Comparison of ENCODE assay signal across 11 cellular contexts in genomic region chr19:8332976-8333770, GRCh38. TPM values are rescaled to one million over a fixed set of nuclear protein-coding genes. Genes with fewer than 3 reads are reported as not detected.
A peak's percentile ranks its signal among the peaks of the same experiment; 100 is the strongest.
DNase-seq lines count a peak whose midpoint lies in the region; ATAC-seq and TF ChIP-seq lines count a peak whose summit lies in the region.
"Had no signal": no experiment of that assay in that cellular context is flagged by ENCODE, and none has a peak within 500 bp of the region (broad histone marks: within the 10 kb centered on the region; RNA-seq: fewer than 3 reads in every experiment).

No MANE protein-coding gene starts in this region.

- intact Hi-C loops in natural killer cell (cut with micrococcal nuclease), result no loop called here
- intact Hi-C loops in vagina (cut with DNase I), result no loop called here

- peak overlapping the region; percentile 53 for H3K4me3 Mint-ChIP-seq in natural killer cell
- no peak overlapping the region for H3K4me3 Mint-ChIP-seq in natural killer cell treated with Interleukin-12 subunit alpha and Interleukin-12 subunit beta and Interleukin-15 and Interleukin-18, amount 100 ng/mL, for 72 hours
- H3K4me3 Mint-ChIP-seq: activated naive CD4-positive, alpha-beta T cell treated with anti-CD3 and anti-CD28 coated beads, Interleukin-2, amount 50 U/mL, for 24 hours; central memory CD8-positive, alpha-beta T cell had no signal

- no peak for TF ChIP-seq POLR2A in vagina (IDR thresholded peaks at IDR 0.05)

- no peaks in the 10 kb centered on the region for H3K27me3 ChIP-seq in vagina

- peaks cover 18% of the 10 kb centered on the region for H3K4me1 ChIP-seq in vagina

- ATAC-seq in natural killer cell, result no peak
- no peak for ATAC-seq in natural killer cell treated with Interleukin-12 subunit alpha and Interleukin-12 subunit beta and Interleukin-15 and Interleukin-18, amount 100 ng/mL, for 72 hours
- no peak for ATAC-seq in GM18520 (IDR thresholded peaks at IDR 0.05; ENCODE audit: unreplicated experiment)

- H3K27ac ChIP-seq in vagina, result no peak overlapping the region
- H3K27ac ChIP-seq: tibial nerve had no signal

- H3K27ac Mint-ChIP-seq in natural killer cell, result no peak overlapping the region
- no peak overlapping the region for H3K27ac Mint-ChIP-seq in natural killer cell treated with Interleukin-12 subunit alpha and Interleukin-12 subunit beta and Interleukin-15 and Interleukin-18, amount 100 ng/mL, for 72 hours
- H3K27ac Mint-ChIP-seq: activated naive CD4-positive, alpha-beta T cell treated with anti-CD3 and anti-CD28 coated beads, Interleukin-2, amount 50 U/mL, for 24 hours had no signal

- H3K27me3 Mint-ChIP-seq in natural killer cell (ENCODE audit: low read depth in 2 of 2), result peaks cover 0 to 3% of the 10 kb centered on the region in 2 donors
- H3K27me3 Mint-ChIP-seq in natural killer cell treated with Interleukin-12 subunit alpha and Interleukin-12 subunit beta and Interleukin-15 and Interleukin-18, amount 100 ng/mL, for 72 hours, result no peaks in the 10 kb centered on the region

- no peaks in the 10 kb centered on the region for H3K36me3 ChIP-seq in vagina

- no peaks in the 10 kb centered on the region for H3K9me3 ChIP-seq in vagina
- H3K9me3 ChIP-seq: tibial nerve had no signal

- H3K36me3 Mint-ChIP-seq in natural killer cell, result no peaks in the 10 kb centered on the region
- H3K36me3 Mint-ChIP-seq in natural killer cell treated with Interleukin-12 subunit alpha and Interleukin-12 subunit beta and Interleukin-15 and Interleukin-18, amount 100 ng/mL, for 72 hours, result no peaks in the 10 kb centered on the region
- H3K36me3 Mint-ChIP-seq: activated naive CD4-positive, alpha-beta T cell treated with anti-CD3 and anti-CD28 coated beads, Interleukin-2, amount 50 U/mL, for 24 hours had no signal

- H3K4me1 Mint-ChIP-seq in natural killer cell, result peaks cover 0 to 4% of the 10 kb centered on the region in 2 donors
- peaks cover 0 to 6% of the 10 kb centered on the region in 2 donors for H3K4me1 Mint-ChIP-seq in natural killer cell treated with Interleukin-12 subunit alpha and Interleukin-12 subunit beta and Interleukin-15 and Interleukin-18, amount 100 ng/mL, for 72 hours (ENCODE audit: low read depth in 2 of 2)
- H3K4me1 Mint-ChIP-seq: central memory CD8-positive, alpha-beta T cell had no signal

- peak overlapping the region; percentile 18 for H3K4me3 ChIP-seq in iPS-11a (ENCODE audit: low read depth, low read length)
- H3K4me3 ChIP-seq in vagina, result no peak overlapping the region
- H3K4me3 ChIP-seq: tibial nerve had no signal

- no peak for DNase-seq in natural killer cell
- no peak for DNase-seq in natural killer cell treated with Interleukin-12 subunit alpha and Interleukin-12 subunit beta and Interleukin-15 and Interleukin-18, amount 100 ng/mL, for 72 hours (ENCODE audit: low spot score)
- no peak for DNase-seq in vagina (ENCODE audit: extremely low spot score in 2 of 2)
- DNase-seq in DMS 273 (lab: John Stamatoyannopoulos, UW; ENCODE audit: unreplicated experiment), result no peak
- DNase-seq: NCI-H1417 treated with DMSO at 0.1 percent for 48 hours, SIG-M5 had no signal

- H3K9me3 Mint-ChIP-seq in natural killer cell, result no peaks in the 10 kb centered on the region
- no peaks in the 10 kb centered on the region for H3K9me3 Mint-ChIP-seq in natural killer cell treated with Interleukin-12 subunit alpha and Interleukin-12 subunit beta and Interleukin-15 and Interleukin-18, amount 100 ng/mL, for 72 hours
- H3K9me3 Mint-ChIP-seq: activated naive CD4-positive, alpha-beta T cell treated with anti-CD3 and anti-CD28 coated beads, Interleukin-2, amount 50 U/mL, for 24 hours; central memory CD8-positive, alpha-beta T cell had no signal

- no peak for TF ChIP-seq CTCF in natural killer cell (IDR thresholded peaks at IDR 0.05)
- TF ChIP-seq CTCF in vagina (IDR thresholded peaks at IDR 0.05), result no peak

RNA-seq across cellular contexts. Expression of gene KANK3, which starts 9.9 kb away (rescaled TPM):
- total RNA-seq in natural killer cell (10 to 100 TPM in 1 of 3 donors, 1 to 10 TPM in 2; 5.7 to 16.9 (median 8.4) TPM), vagina (20.9 TPM)
- total RNA-seq in natural killer cell treated with Interleukin-12 subunit alpha and Interleukin-12 subunit beta and Interleukin-15 and Interleukin-18, amount 100 ng/mL, for 72 hours, result 1 to 10 TPM; 1.5 to 4.4 TPM

RNA-seq across cellular contexts. Expression of gene RPS28, which starts 11.9 kb away (rescaled TPM):
- total RNA-seq in natural killer cell (1,000 to 10,000 TPM; 1,133 to 1,486 (median 1,403) TPM), vagina (516 TPM)
- total RNA-seq in natural killer cell treated with Interleukin-12 subunit alpha and Interleukin-12 subunit beta and Interleukin-15 and Interleukin-18, amount 100 ng/mL, for 72 hours, result 1,000 to 10,000 TPM; 1,268 to 1,635 TPM

RNA-seq across cellular contexts. Expression of gene NDUFA7, which starts 12.0 kb away (rescaled TPM):
- total RNA-seq in natural killer cell (10 to 100 TPM; 19.3 to 28.5 (median 28.4) TPM), vagina (24.6 TPM)
- total RNA-seq in natural killer cell treated with Interleukin-12 subunit alpha and Interleukin-12 subunit beta and Interleukin-15 and Interleukin-18, amount 100 ng/mL, for 72 hours, result 10 to 100 TPM; 31.2 to 42.2 TPM

RNA-seq across cellular contexts. Expression of gene CD320, which starts 25.0 kb away (rescaled TPM):
- 10 to 100 TPM; 17.0 to 47.1 (median 38.7) TPM for total RNA-seq in natural killer cell
- total RNA-seq in natural killer cell treated with Interleukin-12 subunit alpha and Interleukin-12 subunit beta and Interleukin-15 and Interleukin-18, amount 100 ng/mL, for 72 hours, result 100 to 1,000 TPM in 1 of 2 donors, 10 to 100 TPM in 1; 45.2 to 110 TPM
- total RNA-seq in vagina, result 27.3 TPM

RNA-seq across cellular contexts. Expression of gene ANGPTL4, which starts 30.8 kb away (rescaled TPM):
- total RNA-seq in natural killer cell (not detected), vagina (92.8 TPM)
- total RNA-seq in natural killer cell treated with Interleukin-12 subunit alpha and Interleukin-12 subunit beta and Interleukin-15 and Interleukin-18, amount 100 ng/mL, for 72 hours, result 1 to 10 TPM in 1 of 2 donors, not detected in 1; 1.8 TPM
